ENCODE assay signal across 25 cellular contexts in the genomic region with DNA sequence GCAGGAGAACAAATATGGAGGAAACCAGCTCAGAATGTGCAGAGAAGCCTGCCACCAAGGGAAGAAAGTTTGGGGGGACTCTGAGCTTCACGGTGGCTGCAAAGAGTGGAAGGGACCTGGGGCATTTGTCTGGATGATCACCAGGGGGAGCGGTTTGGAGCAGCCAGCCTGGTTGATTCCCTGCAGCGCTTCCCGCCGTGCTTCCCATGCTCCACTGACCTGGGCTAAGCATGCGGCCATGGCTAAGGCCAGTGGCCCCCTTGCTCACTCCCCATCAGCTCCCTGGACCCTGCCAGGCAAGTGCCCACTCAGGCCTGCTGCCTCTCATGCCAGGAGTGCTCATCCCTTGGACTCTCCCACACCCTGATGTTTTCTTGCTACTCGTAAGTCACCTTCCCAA. TPM values are rescaled to one million over a fixed set of nuclear protein-coding genes. Genes with fewer than 3 reads are reported as not detected.
"Had no signal": no experiment of that assay in that cellular context is flagged by ENCODE, and none has a peak within 500 bp of the region (broad histone marks: within the 10 kb centered on the region; RNA-seq: fewer than 3 reads in every experiment).

No MANE protein-coding gene starts in this region.

- H3K36me3 ChIP-seq: gastrocnemius medialis, lower lobe of right lung had no signal

- H3K9me3 Mint-ChIP-seq: activated CD4-positive, alpha-beta T cell treated with anti-CD3 and anti-CD28 coated beads, Interleukin-2, amount 10 ng/mL, durations not matched to agents 7 days and 5 days; mesothelial cell of epicardium; nephron; T-cell had no signal

- H3K36me3 Mint-ChIP-seq: T-cell had no signal

- H3K9me3 ChIP-seq: gastrocnemius medialis, lower lobe of right lung, tibial artery had no signal

- H2AFZ ChIP-seq: parathyroid adenoma had no signal

- H3K27me3 ChIP-seq: gastrocnemius medialis had no signal

- H3K4me3 Mint-ChIP-seq: activated CD4-positive, alpha-beta T cell treated with anti-CD3 and anti-CD28 coated beads, Interleukin-2, amount 10 ng/mL, durations not matched to agents 7 days and 5 days; mesothelial cell of epicardium; nephron; T-cell had no signal

- ATAC-seq: gastrocnemius medialis; left colon; lower lobe of right lung; stimulated activated naive CD8-positive, alpha-beta T cell treated with anti-CD3 and anti-CD28 coated beads, Interleukin-15, Interleukin-2, amounts not matched to agents 100 U/mL and 50 U/mL, for 24 hours; T-cell had no signal

- H3K4me1 Mint-ChIP-seq: activated CD4-positive, alpha-beta T cell treated with anti-CD3 and anti-CD28 coated beads, Interleukin-2, amount 10 ng/mL, durations not matched to agents 7 days and 5 days; mesothelial cell of epicardium; nephron; T-cell had no signal

- H3K79me2 ChIP-seq: parathyroid adenoma had no signal

- H3K4me3 ChIP-seq: coronary artery, gastrocnemius medialis, lower lobe of right lung, tibial artery had no signal

- H3K27ac ChIP-seq: coronary artery, gastrocnemius medialis, lower lobe of right lung, parathyroid adenoma, tibial artery had no signal

- DNase-seq: activated CD4-positive, alpha-beta T cell treated with anti-CD3 and anti-CD28 coated beads, Interleukin-2, amount 10 ng/mL, durations not matched to agents 7 days and 5 days; activated CD8-positive, alpha-beta memory T cell treated with anti-CD3 and anti-CD28 coated beads, Interleukin-2, amount 50 U/mL, for 48 hours; activated effector memory CD4-positive, alpha-beta T cell treated with Interleukin-2 at 50 U/mL for 16 hours; activated naive CD4-positive, alpha-beta T cell treated with anti-CD3 and anti-CD28 coated beads, Interleukin-2, amount 50 U/mL, for 16 hours; activated T-cell treated with anti-CD3 and anti-CD28 coated beads, Interleukin-2, amount 50 U/mL, for 48 hours; aorta; gastrocnemius medialis; head of caudate nucleus; left colon; lower lobe of right lung; stimulated activated CD4-positive, alpha-beta T cell treated with anti-CD3 and anti-CD28 coated beads, Interleukin-2, amount 100 ng/mL, for 24 hours; stimulated activated naive CD8-positive, alpha-beta T cell treated with anti-CD3 and anti-CD28 coated beads, Interleukin-15, Interleukin-2, amounts not matched to agents 100 U/mL and 50 U/mL, for 24 hours; substantia nigra; T-cell; T-helper 9 cell; tibial artery had no signal

- FAIRE-seq: endometrium, urothelium cell line had no signal

- H3K9ac ChIP-seq: parathyroid adenoma had no signal

- H3K4me1 ChIP-seq: gastrocnemius medialis, lower lobe of right lung, parathyroid adenoma, tibial artery had no signal

- H3K27ac Mint-ChIP-seq: activated CD4-positive, alpha-beta T cell treated with anti-CD3 and anti-CD28 coated beads, Interleukin-2, amount 10 ng/mL, durations not matched to agents 7 days and 5 days; mesothelial cell of epicardium; nephron; T-cell had no signal

RNA-seq across cellular contexts. Expression of gene NTSR2, which starts 27.0 kb away (rescaled TPM):
- total RNA-seq: activated CD4-positive, alpha-beta T cell treated with anti-CD3 and anti-CD28 coated beads, Interleukin-2, amount 10 ng/mL, durations not matched to agents 7 days and 5 days; aorta; left colon; lower lobe of right lung; mesothelial cell of epicardium; renal cortical epithelial cell; skeletal muscle tissue; T-cell had no signal
- polyA plus RNA-seq: aorta, esophagus had no signal
